In genomic region chr4:186812592-186812991, GRCh38 we compare ENCODE assay signal across 1 cellular context.
TF ChIP-seq lines count a peak whose summit lies in the region.

No MANE protein-coding gene starts in this region.

TF ChIP-seq in HepG2, 621 proteins besides CTCF, POLR2A, EP300 and RAD21 (continued from another document):
- TF ChIP-seq HNF4A (CRISPR knock-in tag; IDR thresholded peaks at IDR 0.05): peak; percentile 53
- TF ChIP-seq ZNF7 (CRISPR knock-in tag; IDR thresholded peaks at IDR 0.05): no peak
- no peak for TF ChIP-seq NR2C2 (CRISPR knock-in tag; IDR thresholded peaks at IDR 0.05; ENCODE audit: borderline replicate concordance)
- TF ChIP-seq GATAD2A (CRISPR knock-in tag; IDR thresholded peaks at IDR 0.05): 0 out of 2 replicates have a peak, but pooled peaks have one; percentile 12
- no peak for TF ChIP-seq ZNF292 (CRISPR knock-in tag; IDR thresholded peaks at IDR 0.05; ENCODE audit: borderline replicate concordance, low read depth)
